15 cellular contexts compared by ENCODE assay signal in the genomic region with DNA sequence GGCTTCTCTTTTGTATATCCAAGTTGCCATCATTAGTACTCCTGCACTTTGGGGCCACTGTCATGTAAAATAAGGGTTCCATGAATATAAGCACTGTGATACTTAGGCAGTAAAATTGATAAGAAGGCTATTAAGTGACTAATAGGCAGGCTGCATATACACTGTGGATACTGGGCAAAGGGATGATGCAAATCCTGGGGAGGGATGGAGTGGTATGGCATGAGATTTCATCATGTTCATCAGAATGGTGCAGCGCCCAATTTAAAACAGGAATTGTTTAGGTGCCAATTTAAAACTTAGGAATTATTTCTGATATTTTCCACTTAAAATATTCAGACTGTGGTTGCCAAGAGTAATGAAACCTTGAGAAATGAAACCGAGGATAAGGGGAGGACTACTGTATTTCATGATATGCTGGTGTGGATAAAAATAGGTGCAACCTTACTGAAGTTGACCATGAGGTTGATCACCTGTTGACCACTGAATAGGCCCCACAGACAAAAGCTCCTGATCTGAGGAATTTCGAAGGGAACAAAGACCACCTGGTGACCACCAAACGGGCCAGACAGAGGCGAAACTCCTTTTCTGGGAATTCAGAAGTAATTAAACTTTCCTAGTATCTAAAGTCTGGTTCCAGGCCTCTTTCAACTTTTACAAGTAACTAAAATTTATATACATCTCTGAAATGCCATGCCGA. TPM values are rescaled to one million over a fixed set of nuclear protein-coding genes. Genes with fewer than 3 reads are reported as not detected.
DNase-seq lines count a peak whose midpoint lies in the region; ATAC-seq and TF ChIP-seq lines count a peak whose summit lies in the region.
"Had no signal": no experiment of that assay in that cellular context is flagged by ENCODE, and none has a peak within 500 bp of the region (broad histone marks: within the 10 kb centered on the region; RNA-seq: fewer than 3 reads in every experiment).

No MANE protein-coding gene starts in this region.

- H3K36me3 ChIP-seq in GM23248 (ENCODE audit: low read depth) = no peaks in the 10 kb centered on the region
- H3K36me3 ChIP-seq: transverse colon had no signal

- peaks cover 36% of the 10 kb centered on the region for H3K36me3 Mint-ChIP-seq in effector memory CD8-positive, alpha-beta T cell (ENCODE audit: insufficient read depth)
- H3K36me3 Mint-ChIP-seq in neural crest cell (ENCODE audit: low read depth) = peaks cover 3% of the 10 kb centered on the region
- H3K36me3 Mint-ChIP-seq: naive B cell had no signal

- no peaks in the 10 kb centered on the region for H3K9me2 ChIP-seq in GM23248 (ENCODE audit: insufficient read depth)

- WGBS in GM23248 (ENCODE audit: low coverage in 1 of 2, low lambda C conversion rate in 2 of 2, missing lambda C conversion rate in 2 of 2), 2 experiments = 94 to 99% methylated on average over 6 of the region's 6 CpGs

- H3K4me2 ChIP-seq in GM23248 (ENCODE audit: unreplicated experiment) = no peak overlapping the region

- no peaks in the 10 kb centered on the region; the same call in 1 of the 2 replicates for H4K20me1 ChIP-seq in GM23248 (ENCODE audit: insufficient read depth)

- no peak overlapping the region for H2AFZ ChIP-seq in GM23248

- no peak overlapping the region for H3K4me3 ChIP-seq in GM23248
- H3K4me3 ChIP-seq: transverse colon had no signal

- H3K27ac Mint-ChIP-seq in effector memory CD8-positive, alpha-beta T cell = peak overlapping the region; percentile 79 to 93
- H3K27ac Mint-ChIP-seq in neural crest cell (ENCODE audit: unreplicated experiment) = no peak overlapping the region
- H3K27ac Mint-ChIP-seq: dendritic cell treated with granulocyte-macrophage colony-stimulating factor and Interleukin-4, amounts not matched to agents 40 ng/mL and 50 ng/mL, for 4 days had no signal

- ATAC-seq in effector memory CD8-positive, alpha-beta T cell (replicated peaks) = no peak
- ATAC-seq in HG03175 (IDR thresholded peaks at IDR 0.05; ENCODE audit: unreplicated experiment) (no peak), HG03097 (IDR thresholded peaks at IDR 0.05; ENCODE audit: low FRiP score, unreplicated experiment) (no peak)
- ATAC-seq: left cardiac atrium, SK-N-SH treated with all-trans-retinoic acid at 6 μM for 48 hours had no signal

- peak overlapping the region; percentile 65 to 78 for H3K4me3 Mint-ChIP-seq in effector memory CD8-positive, alpha-beta T cell
- H3K4me3 Mint-ChIP-seq in neural crest cell = peak overlapping the region; percentile 62
- H3K4me3 Mint-ChIP-seq: dendritic cell treated with granulocyte-macrophage colony-stimulating factor and Interleukin-4, amounts not matched to agents 40 ng/mL and 50 ng/mL, for 4 days had no signal

- peaks cover 26% of the 10 kb centered on the region for H3F3A ChIP-seq in GM23248 (ENCODE audit: insufficient read depth)

- in situ Hi-C loops in GM23248 (cut with MboI) = no loop called here

- peaks cover 93% of the 10 kb centered on the region for H3K79me2 ChIP-seq in GM23248 (ENCODE audit: insufficient read depth)

- no peak for TF ChIP-seq CTCF in neural crest cell (conservative IDR thresholded peaks at IDR 0.05)

- peaks cover 60 to 76% of the 10 kb centered on the region in 2 donors for H3K4me1 Mint-ChIP-seq in effector memory CD8-positive, alpha-beta T cell (ENCODE audit: low read depth in 2 of 2)
- peaks cover 48% of the 10 kb centered on the region for H3K4me1 Mint-ChIP-seq in neural crest cell

- H3K4me1 ChIP-seq in GM23248 (ENCODE audit: insufficient read depth) = peaks cover 37% of the 10 kb centered on the region

- H3K27me3 ChIP-seq in GM23248 (replicated peaks; ENCODE audit: insufficient read depth) = no peaks in the 10 kb centered on the region
- H3K27me3 ChIP-seq: transverse colon had no signal

- peak overlapping the region; percentile 66 for H3K27ac ChIP-seq in GM23248
- H3K27ac ChIP-seq: transverse colon had no signal

- no peaks in the 10 kb centered on the region for H3K9me3 ChIP-seq in GM23248 (ENCODE audit: low read depth)
- H3K9me3 ChIP-seq: transverse colon had no signal

- DNase-seq in GM23248 (peak; percentile 29), NCI-H460 (ENCODE audit: extremely low read depth, low read depth) (peak; percentile 16), neural crest cell (ENCODE audit: low read depth, low spot score) (no peak), NCI-H1092 (lab: John Stamatoyannopoulos, UW) (no peak), H4 (ENCODE audit: low spot score) (no peak)
- no peak for DNase-seq in effector memory CD8-positive, alpha-beta T cell
- DNase-seq: Calu3, left cardiac atrium, naive B cell, NCI-H1694 treated with DMSO at 0.1 percent for 48 hours, transverse colon had no signal

- H3K9ac ChIP-seq in GM23248 = no peak overlapping the region

- H3K9me3 Mint-ChIP-seq in effector memory CD8-positive, alpha-beta T cell = no peaks in the 10 kb centered on the region
- no peaks in the 10 kb centered on the region for H3K9me3 Mint-ChIP-seq in neural crest cell
- H3K9me3 Mint-ChIP-seq: dendritic cell treated with granulocyte-macrophage colony-stimulating factor and Interleukin-4, amounts not matched to agents 40 ng/mL and 50 ng/mL, for 4 days; naive B cell had no signal

- H3K27me3 Mint-ChIP-seq in effector memory CD8-positive, alpha-beta T cell = no peaks in the 10 kb centered on the region
- no peaks in the 10 kb centered on the region for H3K27me3 Mint-ChIP-seq in neural crest cell (ENCODE audit: low read depth)
- H3K27me3 Mint-ChIP-seq: dendritic cell treated with granulocyte-macrophage colony-stimulating factor and Interleukin-4, amounts not matched to agents 40 ng/mL and 50 ng/mL, for 4 days; naive B cell had no signal

RNA-seq across cellular contexts. Expression of gene TRIM39, which starts 4.9 kb away (rescaled TPM):
- 9.6 and 29.1 TPM in 2 replicates for total RNA-seq in GM23248 (2014; rRNA removed; shearing (Covaris generic))
- polyA plus RNA-seq in GM23248 (2016; fragmentation: Nextera tagmentation; extraction: Ambion mirVana) = 9.3 and 9.7 TPM in 2 replicates
- 7.0 and 9.7 TPM in 2 replicates for total RNA-seq in NCI-H460 (2014; rRNA removed; shearing (Covaris generic))
- polyA plus RNA-seq in NCI-H460 (2014; cell fraction: nucleus; rRNA removed) = 15.6 and 18.6 TPM in 2 replicates
- total RNA-seq in neural crest cell = 13.9 and 14.5 TPM in 2 replicates
- total RNA-seq in H4 (2014; rRNA removed; shearing (Covaris generic)) = 7.2 and 11.2 TPM in 2 replicates

RNA-seq across cellular contexts. Expression of gene RPP21, which starts 23.1 kb away (rescaled TPM):
- 40.2 and 45.8 TPM in 2 replicates for total RNA-seq in GM23248 (2014; rRNA removed; shearing (Covaris generic))
- polyA plus RNA-seq in GM23248 (2016; fragmentation: Nextera tagmentation; extraction: Ambion mirVana) = 63.4 and 67.2 TPM in 2 replicates
- 39.5 and 42.7 TPM in 2 replicates for total RNA-seq in NCI-H460 (2014; rRNA removed; shearing (Covaris generic))
- polyA plus RNA-seq in NCI-H460 (2014; cell fraction: nucleus; rRNA removed) = 62.0 and 72.8 TPM in 2 replicates
- total RNA-seq in neural crest cell = 60.6 and 64.8 TPM in 2 replicates
- 48.2 and 71.3 TPM in 2 replicates for total RNA-seq in H4 (2014; rRNA removed; shearing (Covaris generic))

Comparison
In these comparisons a context has a peak if more than half of its experiments do, and no peak if none do; other contexts are left out.
1. DNase-seq: peak in GM23248 (single experiment) and NCI-H460 (single experiment); none in effector memory CD8-positive, alpha-beta T cell (0 of 3), neural crest cell (single experiment), NCI-H1092 (single experiment) and H4 (single experiment).